Comparison of ENCODE assay signal across 27 cellular contexts in the genomic region with DNA sequence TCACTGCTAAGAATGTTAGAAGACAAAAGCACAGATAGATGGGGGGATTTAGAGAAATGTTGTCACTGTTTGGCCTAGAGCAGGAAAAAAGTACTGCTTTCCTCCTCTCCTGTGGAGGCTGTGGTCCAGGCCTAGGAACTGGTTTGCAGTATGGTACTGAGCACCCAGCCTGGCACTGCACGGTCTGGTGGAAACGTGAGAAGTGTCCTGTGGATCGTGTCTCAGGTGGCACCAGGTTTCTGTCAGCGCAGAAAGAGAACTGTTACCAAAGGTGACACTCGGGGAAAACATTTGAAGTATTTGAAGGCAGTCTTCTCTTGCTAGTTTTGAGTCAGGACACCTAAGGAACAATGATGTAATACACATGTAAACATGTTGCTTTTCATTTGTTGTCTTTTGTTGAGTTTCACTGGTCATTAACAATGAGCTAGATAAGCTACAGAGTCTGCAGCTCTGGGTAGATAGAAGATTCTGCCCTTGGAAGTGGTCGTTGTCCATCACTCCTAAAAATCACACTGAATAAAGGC.
DNase-seq lines count a peak whose midpoint lies in the region; ATAC-seq and TF ChIP-seq lines count a peak whose summit lies in the region.
"Had no signal": no experiment of that assay in that cellular context is flagged by ENCODE, and none has a peak within 500 bp of the region (broad histone marks: within the 10 kb centered on the region; RNA-seq: fewer than 3 reads in every experiment).

No MANE protein-coding gene starts in this region.

- no peaks in the 10 kb centered on the region for H3K27me3 Mint-ChIP-seq in activated CD4-positive, alpha-beta T cell treated with anti-CD3 and anti-CD28 coated beads for 36 hours
- no peaks in the 10 kb centered on the region for H3K27me3 Mint-ChIP-seq in activated CD4-positive, alpha-beta T cell treated with anti-CD3 and anti-CD28 coated beads, Interleukin-2, amount 10 ng/mL, durations not matched to agents 7 days and 5 days
- no peaks in the 10 kb centered on the region for H3K27me3 Mint-ChIP-seq in chondrocyte (ENCODE audit: low read depth)
- H3K27me3 Mint-ChIP-seq: activated naive CD4-positive, alpha-beta T cell treated with anti-CD3 and anti-CD28 coated beads, Interleukin-2, amount 10 ng/mL, durations not matched to agents 7 days and 5 days; CD4-positive, alpha-beta T cell; IgD-negative memory B cell; memory B cell; T-helper 17 cell had no signal

- no peaks in the 10 kb centered on the region for H4K20me1 ChIP-seq in IMR-90 (ENCODE audit: insufficient read depth, low read length)
- no peaks in the 10 kb centered on the region for H4K20me1 ChIP-seq in Karpas-422 (ENCODE audit: insufficient read depth, low read depth, low read length)

- H3K4me1 ChIP-seq in IMR-90 (ENCODE audit: control insufficient read depth, insufficient read depth, low read length), result peaks cover 3% of the 10 kb centered on the region; the same call in 1 of the 2 replicates
- H3K4me1 ChIP-seq in psoas muscle, result no peaks in the 10 kb centered on the region
- H3K4me1 ChIP-seq in Karpas-422 (ENCODE audit: low read length), result no peaks in the 10 kb centered on the region
- H3K4me1 ChIP-seq: prostate gland, testis, uterus had no signal

- WGBS in IMR-90 (ENCODE audit: extremely low coverage in 2 of 2, insufficient read length in 1 of 2), 2 experiments, result 95% methylated on average over 4 of the region's 6 CpGs; no CpG with 5 or more reads in 1 of the 2 experiments
- WGBS in psoas muscle, 3 donors, result 32 to 62% (median 40%) methylated on average over 6 of the region's 6 CpGs

- H3K56ac ChIP-seq in IMR-90 (ENCODE audit: extremely low read depth, insufficient read depth, low read length), result no peak overlapping the region

- H3K4me1 Mint-ChIP-seq in activated CD4-positive, alpha-beta T cell treated with anti-CD3 and anti-CD28 coated beads for 36 hours, result peaks cover 4% of the 10 kb centered on the region
- H3K4me1 Mint-ChIP-seq in activated CD4-positive, alpha-beta T cell treated with anti-CD3 and anti-CD28 coated beads, Interleukin-2, amount 10 ng/mL, durations not matched to agents 7 days and 5 days, result no peaks in the 10 kb centered on the region
- peaks cover 9% of the 10 kb centered on the region for H3K4me1 Mint-ChIP-seq in chondrocyte (ENCODE audit: low read depth)
- H3K4me1 Mint-ChIP-seq: activated naive CD4-positive, alpha-beta T cell treated with anti-CD3 and anti-CD28 coated beads, Interleukin-2, amount 10 ng/mL, durations not matched to agents 7 days and 5 days; IgD-negative memory B cell; memory B cell had no signal

- dilution Hi-C loops in IMR-90 (cut with HindIII; ENCODE audit: low sequenced_read_pairs, unreplicated experiment), result no loop called here

- TF ChIP-seq POLR2A in IMR-90 (IDR thresholded peaks at IDR 0.05; ENCODE audit: low read depth, low read length), result no peak

- no peaks in the 10 kb centered on the region for H3K9me3 Mint-ChIP-seq in activated CD4-positive, alpha-beta T cell treated with anti-CD3 and anti-CD28 coated beads for 36 hours (ENCODE audit: low read depth)
- H3K9me3 Mint-ChIP-seq in activated CD4-positive, alpha-beta T cell treated with anti-CD3 and anti-CD28 coated beads, Interleukin-2, amount 10 ng/mL, durations not matched to agents 7 days and 5 days, result no peaks in the 10 kb centered on the region
- H3K9me3 Mint-ChIP-seq in chondrocyte (ENCODE audit: low read depth), result no peaks in the 10 kb centered on the region
- H3K9me3 Mint-ChIP-seq: activated naive CD4-positive, alpha-beta T cell treated with anti-CD3 and anti-CD28 coated beads, Interleukin-2, amount 10 ng/mL, durations not matched to agents 7 days and 5 days; activated T-helper 1 cell treated with anti-CD3 and anti-CD28 coated beads, Interleukin-12 subunit alpha, Interleukin-12 subunit beta, Interleukin-2, Interleukin-4 antibody, amounts not matched to agents 30 ng/mL and 10 ng/mL and 1 ng/mL, durations not matched to agents 14 hours and 24 hours and 36 hours; CD4-positive, alpha-beta T cell; IgD-negative memory B cell; memory B cell had no signal

- H3K27me3 ChIP-seq in IMR-90 (ENCODE audit: control insufficient read depth, insufficient read depth, low read length) (no peaks in the 10 kb centered on the region), psoas muscle (ENCODE audit: insufficient read depth in 3 of 3, low read length in 2 of 3) (no peaks in the 10 kb centered on the region), Karpas-422 (ENCODE audit: low read length) (no peaks in the 10 kb centered on the region)
- H3K27me3 ChIP-seq: brain microvascular endothelial cell, testis, uterus had no signal

- H2AK9ac ChIP-seq in IMR-90 (replicated peaks; ENCODE audit: low read depth, low read length, poor library complexity), result no peak overlapping the region

- H3K79me1 ChIP-seq in IMR-90 (ENCODE audit: low read depth in 1 of 2, low read length in 2 of 2), result peaks cover 2 to 7% of the 10 kb centered on the region in 2 experiments; a peak in 1 of 4 replicates

- POLR2A ChIA-PET in activated CD4-positive, alpha-beta T cell treated with anti-CD3 and anti-CD28 coated beads for 36 hours (lab: Charles Lee), result no interaction called here
- POLR2A ChIA-PET in activated CD4-positive, alpha-beta T cell treated with anti-CD3 and anti-CD28 coated beads, Interleukin-2, amount 10 ng/mL, durations not matched to agents 7 days and 5 days (lab: Charles Lee), result no interaction called here
- POLR2A ChIA-PET in IMR-90 (lab: Charles Lee; ENCODE audit: unreplicated experiment), result no interaction called here

- H3K27ac ChIP-seq in IMR-90 (ENCODE audit: insufficient read depth, low read length) (no peak overlapping the region), psoas muscle (peak overlapping the region; percentile 10), Karpas-422 (ENCODE audit: low read length) (no peak overlapping the region)
- H3K27ac ChIP-seq: brain microvascular endothelial cell, prostate gland, testis, uterus had no signal

- H3K9me3 ChIP-seq in IMR-90 (ENCODE audit: control insufficient read depth, insufficient read depth, low read length) (no peaks in the 10 kb centered on the region), psoas muscle (no peaks in the 10 kb centered on the region), Karpas-422 (ENCODE audit: low read length) (no peaks in the 10 kb centered on the region)
- H3K9me3 ChIP-seq: prostate gland, testis, uterus had no signal

- H3K23ac ChIP-seq in IMR-90 (ENCODE audit: low read depth, low read length), result peak overlapping the region; percentile 31; the same call in 1 of the 2 replicates

- no TSS peak for BruUV-seq in IMR-90 (replicated peaks; lab: Mats Ljungman, UMichigan)

- no peak for DNase-seq in activated CD4-positive, alpha-beta T cell treated with anti-CD3 and anti-CD28 coated beads for 36 hours
- DNase-seq in activated CD4-positive, alpha-beta T cell treated with anti-CD3 and anti-CD28 coated beads, Interleukin-2, amount 10 ng/mL, durations not matched to agents 7 days and 5 days, result no peak
- DNase-seq in IMR-90 (no peak), chondrocyte (ENCODE audit: low spot score) (no peak), psoas muscle (no peak), NCI-H345 treated with DMSO at 0.1 percent for 48 hours (lab: John Stamatoyannopoulos, UW; ENCODE audit: unreplicated experiment) (no peak), AG08395 (ENCODE audit: low spot score) (no peak), Karpas-422 (no peak)
- DNase-seq: activated CD4-positive, CD25-positive, alpha-beta regulatory T cell treated with anti-CD3 and anti-CD28 coated beads, Interleukin-2, amount 50 U/mL, for 72 hours; activated naive CD4-positive, alpha-beta T cell treated with anti-CD3 and anti-CD28 coated beads, Interleukin-2, amount 10 ng/mL, durations not matched to agents 7 days and 5 days; AML-193; brain microvascular endothelial cell; CD4-positive, alpha-beta T cell; effector memory CD4-positive, alpha-beta T cell; foreskin melanocyte; left colon; NCI-H1105; NCI-H1930; stimulated activated naive CD8-positive, alpha-beta T cell treated with anti-CD3 and anti-CD28 coated beads, Interleukin-15, Interleukin-2, amounts not matched to agents 100 U/mL and 50 U/mL, for 24 hours; T-helper 17 cell; testis; uterus had no signal

- no peak for ATAC-seq in activated CD4-positive, alpha-beta T cell treated with anti-CD3 and anti-CD28 coated beads for 36 hours
- ATAC-seq in IMR-90 (ENCODE audit: low read depth) (no peak), psoas muscle (peak; percentile 35 to 72 (median 48))
- ATAC-seq: esophagus mucosa; left colon; stimulated activated naive CD8-positive, alpha-beta T cell treated with anti-CD3 and anti-CD28 coated beads, Interleukin-15, Interleukin-2, amounts not matched to agents 100 U/mL and 50 U/mL, for 24 hours; T-helper 17 cell had no signal

- no peak overlapping the region for H3K18ac ChIP-seq in IMR-90 (ENCODE audit: low read depth, low read length)

- CTCF ChIA-PET in activated CD4-positive, alpha-beta T cell treated with anti-CD3 and anti-CD28 coated beads for 36 hours (lab: Charles Lee), result interaction anchor here (0.8 to 3.0 kb wide), 2 partner anchors 24 to 52 kb away, joined by 4 to 9 read pairs; no protein-coding TSS in a partner anchor
- CTCF ChIA-PET in activated CD4-positive, alpha-beta T cell treated with anti-CD3 and anti-CD28 coated beads, Interleukin-2, amount 10 ng/mL, durations not matched to agents 7 days and 5 days (lab: Charles Lee), result interaction anchor here (0.6 to 1.1 kb wide), 4 partner anchors 26 to 181 kb away, joined by 3 to 5 read pairs (median 4); no protein-coding TSS in a partner anchor
- CTCF ChIA-PET in IMR-90 (lab: Yijun Ruan, JAX), result interaction anchor here (0.6 kb wide), 1 partner anchor 165 kb away, joined by 3 read pairs; no protein-coding TSS in a partner anchor

- H2AFZ ChIP-seq in IMR-90 (replicated peaks; ENCODE audit: low read length, poor library complexity) (no peak overlapping the region), Karpas-422 (ENCODE audit: low read length) (no peak overlapping the region)

- no peaks in the 10 kb centered on the region for H3K9me1 ChIP-seq in IMR-90 (ENCODE audit: insufficient read depth, low read length)

- H3K4me2 ChIP-seq in IMR-90 (ENCODE audit: low read depth, low read length) (no peak overlapping the region), Karpas-422 (ENCODE audit: low read depth, low read length, poor library complexity, severe bottlenecking) (no peak overlapping the region)

- no peak overlapping the region for H2AK5ac ChIP-seq in IMR-90 (ENCODE audit: low read depth, low read length)

- no peak overlapping the region for H4K91ac ChIP-seq in IMR-90 (ENCODE audit: insufficient read depth, low read depth, low read length)

- TF ChIP-seq RAD21 in IMR-90 (IDR thresholded peaks at IDR 0.05; ENCODE audit: low read length), result no peak

- H3K36me3 ChIP-seq in IMR-90 (ENCODE audit: control insufficient read depth, insufficient read depth, low read length) (peaks cover 40% of the 10 kb centered on the region), psoas muscle (ENCODE audit: insufficient read depth in 1 of 2, low read depth in 1 of 2) (peaks cover 13 to 95% of the 10 kb centered on the region in 2 donors), Karpas-422 (ENCODE audit: insufficient read depth, low read length) (peaks cover 9% of the 10 kb centered on the region; the same call in 1 of the 2 replicates)
- H3K36me3 ChIP-seq: uterus had no signal

- no peak overlapping the region for H2BK15ac ChIP-seq in IMR-90 (ENCODE audit: low read depth, low read length)

- no peak overlapping the region for H3K14ac ChIP-seq in IMR-90 (replicated peaks; ENCODE audit: low read depth, low read length)

- H4K8ac ChIP-seq in IMR-90 (ENCODE audit: low read depth in 2 of 2, low read length in 2 of 2), result no peak overlapping the region

- H3K4ac ChIP-seq in IMR-90 (ENCODE audit: low read depth, low read length), result no peak overlapping the region

- in situ Hi-C loops in IMR-90 (cut with MboI; ENCODE audit: low sequenced_read_pairs), result no loop called here

- peaks cover 25% of the 10 kb centered on the region for H3K36me3 Mint-ChIP-seq in activated CD4-positive, alpha-beta T cell treated with anti-CD3 and anti-CD28 coated beads for 36 hours (ENCODE audit: low read depth)
- H3K36me3 Mint-ChIP-seq in activated CD4-positive, alpha-beta T cell treated with anti-CD3 and anti-CD28 coated beads, Interleukin-2, amount 10 ng/mL, durations not matched to agents 7 days and 5 days (ENCODE audit: low read depth), result peaks cover 32% of the 10 kb centered on the region
- H3K36me3 Mint-ChIP-seq in chondrocyte (ENCODE audit: low read depth), result peaks cover 25% of the 10 kb centered on the region

- no peak overlapping the region for H2BK20ac ChIP-seq in IMR-90 (ENCODE audit: low read depth, low read length)

- H2BK120ac ChIP-seq in IMR-90 (ENCODE audit: low read depth, low read length), result no peak overlapping the region

- intact Hi-C loops in activated CD4-positive, alpha-beta T cell treated with anti-CD3 and anti-CD28 coated beads for 36 hours (cut with DNase I, micrococcal nuclease), result no loop called here
- intact Hi-C loops in IMR-90 (cut with micrococcal nuclease) (no loop called here), psoas muscle (cut with DNase I) (no loop called here)

- H3K27ac Mint-ChIP-seq in activated CD4-positive, alpha-beta T cell treated with anti-CD3 and anti-CD28 coated beads for 36 hours, result peak overlapping the region; percentile 16
- no peak overlapping the region for H3K27ac Mint-ChIP-seq in activated CD4-positive, alpha-beta T cell treated with anti-CD3 and anti-CD28 coated beads, Interleukin-2, amount 10 ng/mL, durations not matched to agents 7 days and 5 days
- peak overlapping the region; percentile 55 for H3K27ac Mint-ChIP-seq in chondrocyte (ENCODE audit: unreplicated experiment)
- H3K27ac Mint-ChIP-seq: activated naive CD4-positive, alpha-beta T cell treated with anti-CD3 and anti-CD28 coated beads, Interleukin-2, amount 10 ng/mL, durations not matched to agents 7 days and 5 days; activated T-helper 1 cell treated with anti-CD3 and anti-CD28 coated beads, Interleukin-12 subunit alpha, Interleukin-12 subunit beta, Interleukin-2, Interleukin-4 antibody, amounts not matched to agents 30 ng/mL and 10 ng/mL and 1 ng/mL, durations not matched to agents 14 hours and 24 hours and 36 hours; CD4-positive, alpha-beta T cell; memory B cell; T-helper 17 cell had no signal

- TF ChIP-seq CTCF in IMR-90 (conservative IDR thresholded peaks at IDR 0.05; ENCODE audit: low read depth, low read length), result no peak
- no peak for TF ChIP-seq CTCF in chondrocyte (IDR thresholded peaks at IDR 0.05)
- no peak for TF ChIP-seq CTCF in psoas muscle (IDR thresholded peaks at IDR 0.05)

- no peaks in the 10 kb centered on the region for H3K79me2 ChIP-seq in Karpas-422 (ENCODE audit: low read length)

- H3K4me3 ChIP-seq in IMR-90 (ENCODE audit: insufficient read depth, low read depth, low read length) (no peak overlapping the region), psoas muscle (no peak overlapping the region), Karpas-422 (ENCODE audit: low read length) (no peak overlapping the region)
- H3K4me3 ChIP-seq: prostate gland, testis, uterus had no signal

- H3K9ac ChIP-seq in IMR-90 (ENCODE audit: low read depth, low read length) (no peak overlapping the region), Karpas-422 (ENCODE audit: low read length) (no peak overlapping the region)

- no peak overlapping the region for H4K5ac ChIP-seq in IMR-90 (ENCODE audit: low read depth, low read length)

- H2BK5ac ChIP-seq in IMR-90 (ENCODE audit: low read depth, low read length, poor library complexity, severe bottlenecking), result no peak overlapping the region

- no peaks in the 10 kb centered on the region for H3K9me2 ChIP-seq in Karpas-422 (replicated peaks; ENCODE audit: insufficient read depth, low read length)

- H3K4me3 Mint-ChIP-seq in activated CD4-positive, alpha-beta T cell treated with anti-CD3 and anti-CD28 coated beads for 36 hours, result no peak overlapping the region
- no peak overlapping the region for H3K4me3 Mint-ChIP-seq in activated CD4-positive, alpha-beta T cell treated with anti-CD3 and anti-CD28 coated beads, Interleukin-2, amount 10 ng/mL, durations not matched to agents 7 days and 5 days
- H3K4me3 Mint-ChIP-seq in chondrocyte (ENCODE audit: unreplicated experiment), result no peak overlapping the region
- H3K4me3 Mint-ChIP-seq: activated naive CD4-positive, alpha-beta T cell treated with anti-CD3 and anti-CD28 coated beads, Interleukin-2, amount 10 ng/mL, durations not matched to agents 7 days and 5 days; activated T-helper 1 cell treated with anti-CD3 and anti-CD28 coated beads, Interleukin-12 subunit alpha, Interleukin-12 subunit beta, Interleukin-2, Interleukin-4 antibody, amounts not matched to agents 30 ng/mL and 10 ng/mL and 1 ng/mL, durations not matched to agents 14 hours and 24 hours and 36 hours; CD4-positive, alpha-beta T cell; IgD-negative memory B cell; memory B cell; T-helper 17 cell had no signal

Comparison
In these comparisons a context has a peak if more than half of its experiments do, and no peak if none do; other contexts are left out.
1. ATAC-seq: peak in psoas muscle (4 of 4); none in activated CD4-positive, alpha-beta T cell treated with anti-CD3 and anti-CD28 coated beads for 36 hours (single experiment) and IMR-90 (single experiment).